In genomic region chr2:28398101-28398834, GRCh38 we compare ENCODE assay signal across 10 cellular contexts. TPM values are rescaled to one million over a fixed set of nuclear protein-coding genes. Genes with fewer than 3 reads are reported as not detected.
DNase-seq lines count a peak whose midpoint lies in the region; ATAC-seq, FAIRE-seq and TF ChIP-seq lines count a peak whose summit lies in the region.
"Had no signal": no experiment of that assay in that cellular context is flagged by ENCODE, and none has a peak within 500 bp of the region (broad histone marks: within the 10 kb centered on the region; RNA-seq: fewer than 3 reads in every experiment).

No MANE protein-coding gene starts in this region.

- TF ChIP-seq CTCF in AG09309 (IDR thresholded peaks at IDR 0.05; ENCODE audit: control insufficient read depth, insufficient read depth, low read depth, low read length, missing control alignments) = no peak
- no peak for TF ChIP-seq CTCF in Panc1 (IDR thresholded peaks at IDR 0.05)
- no peak for TF ChIP-seq CTCF in endothelial cell of umbilical vein (IDR thresholded peaks at IDR 0.05; ENCODE audit: extremely low read depth in 1 of 2, insufficient read depth in 1 of 2, low read depth in 1 of 2, low read length in 2 of 2)
- TF ChIP-seq CTCF in neutrophil (IDR thresholded peaks at IDR 0.05) = no peak
- TF ChIP-seq CTCF in neural progenitor cell (IDR thresholded peaks at IDR 0.05) = no peak

- H3K4me1 ChIP-seq in Panc1 (ENCODE audit: control insufficient read depth, insufficient read depth, low read length) (peaks cover 44% of the 10 kb centered on the region), endothelial cell of umbilical vein (ENCODE audit: control insufficient read depth, extremely low read depth, insufficient read depth, low read length) (peaks cover 49% of the 10 kb centered on the region), neutrophil (ENCODE audit: control insufficient read depth in 1 of 2, insufficient read depth in 1 of 2, low read depth in 1 of 2, low read length in 1 of 2) (peaks cover 59 to 65% of the 10 kb centered on the region in 2 experiments), neural progenitor cell (peaks cover 20% of the 10 kb centered on the region)

- DNase-seq in AG09309 (ENCODE audit: low read depth) (no peak), Panc1 (ENCODE audit: low read depth, low spot score) (no peak), endothelial cell of umbilical vein (ENCODE audit: low read depth, low spot score) (no peak), neural progenitor cell (ENCODE audit: low spot score) (no peak), NCI-H1417 treated with DMSO at 0.1 percent for 48 hours (lab: John Stamatoyannopoulos, UW) (no peak), NCI-H748 (lab: John Stamatoyannopoulos, UW; ENCODE audit: unreplicated experiment) (no peak)
- DNase-seq: NCI-H82 had no signal

- H3K36me3 Mint-ChIP-seq in neural progenitor cell = peaks cover 2% of the 10 kb centered on the region

- BruUV-seq in Panc1 (replicated peaks; lab: Mats Ljungman, UMichigan) (no TSS peak), endothelial cell of umbilical vein (replicated peaks; lab: Mats Ljungman, UMichigan) (no TSS peak)

- H3K4me2 ChIP-seq in endothelial cell of umbilical vein (ENCODE audit: insufficient read depth, low read length) (peak overlapping the region; percentile 96), neural progenitor cell (no peak overlapping the region)

- H3K9ac ChIP-seq in endothelial cell of umbilical vein (replicated peaks; ENCODE audit: extremely low read depth, insufficient read depth, low read length) = peak overlapping the region; percentile 99
- H3K9ac ChIP-seq in neural progenitor cell = no peak overlapping the region

- no peak for FAIRE-seq in endothelial cell of umbilical vein (lab: Jason Lieb, UNC)

- H3K9me3 Mint-ChIP-seq in neural progenitor cell = no peaks in the 10 kb centered on the region
- H3K9me3 Mint-ChIP-seq: activated naive CD4-positive, alpha-beta T cell treated with anti-CD3 and anti-CD28 coated beads, Interleukin-2, amount 50 U/mL, for 72 hours had no signal

- H3K27me3 ChIP-seq in Panc1 (ENCODE audit: control insufficient read depth, insufficient read depth, low read length) (no peaks in the 10 kb centered on the region), endothelial cell of umbilical vein (ENCODE audit: control insufficient read depth in 2 of 2, insufficient read depth in 2 of 2, low read length in 2 of 2) (no peaks in the 10 kb centered on the region), neutrophil (no peaks in the 10 kb centered on the region), neural progenitor cell (peaks cover 29% of the 10 kb centered on the region)

- H3K9me1 ChIP-seq in endothelial cell of umbilical vein (replicated peaks; ENCODE audit: control insufficient read depth, extremely low read depth, insufficient read depth, low read length) = no peaks in the 10 kb centered on the region

- no peak overlapping the region for H3K27ac Mint-ChIP-seq in neural progenitor cell

- no peak overlapping the region for H2AFZ ChIP-seq in endothelial cell of umbilical vein (ENCODE audit: low read depth, low read length)
- no peak overlapping the region for H2AFZ ChIP-seq in neural progenitor cell (replicated peaks)

- dilution Hi-C loops in endothelial cell of umbilical vein (cut with MboI; ENCODE audit: extremely low pct_ligation_motif_present, low sequenced_read_pairs) = no loop called here

- peaks cover 26% of the 10 kb centered on the region for H3K4me1 Mint-ChIP-seq in neural progenitor cell

- H3K79me2 ChIP-seq in endothelial cell of umbilical vein (ENCODE audit: control insufficient read depth, insufficient read depth, low read length) (peaks cover 99% of the 10 kb centered on the region), neural progenitor cell (ENCODE audit: low read depth) (no peaks in the 10 kb centered on the region)

- POLR2A ChIA-PET in Panc1 (lab: Charles Lee) = no interaction called here
- POLR2A ChIA-PET in endothelial cell of umbilical vein (lab: Charles Lee) = no interaction called here

- H3K36me3 ChIP-seq in Panc1 (ENCODE audit: control insufficient read depth, insufficient read depth, low read length) (peaks cover 4% of the 10 kb centered on the region), endothelial cell of umbilical vein (ENCODE audit: control insufficient read depth in 2 of 2, extremely low read depth in 1 of 2, insufficient read depth in 2 of 2, low read length in 2 of 2) (peaks cover 9 to 13% of the 10 kb centered on the region in 2 experiments), neutrophil (peaks cover 52% of the 10 kb centered on the region), neural progenitor cell (no peaks in the 10 kb centered on the region)

- in situ Hi-C loops in Panc1 (cut with HindIII; ENCODE audit: low pct_unique_long_range_greater_than_20kb, low sequenced_read_pairs) = no loop called here

- peaks cover 7% of the 10 kb centered on the region for H3K27me3 Mint-ChIP-seq in neural progenitor cell (ENCODE audit: insufficient read depth, low read depth)

- no peak for ATAC-seq in Panc1
- ATAC-seq in GM21529 (IDR thresholded peaks at IDR 0.05; ENCODE audit: unreplicated experiment) = no peak

- H3K9me3 ChIP-seq in Panc1 (ENCODE audit: control insufficient read depth, insufficient read depth, low read depth, low read length) (no peaks in the 10 kb centered on the region), endothelial cell of umbilical vein (replicated peaks; ENCODE audit: control insufficient read depth, insufficient read depth, low read length) (no peaks in the 10 kb centered on the region), neutrophil (no peaks in the 10 kb centered on the region), neural progenitor cell (ENCODE audit: low read depth) (no peaks in the 10 kb centered on the region)

- H3K27ac ChIP-seq in Panc1 (ENCODE audit: low read length) (peak overlapping the region; percentile 29; the same call in 1 of the 2 replicates), endothelial cell of umbilical vein (ENCODE audit: insufficient read depth, low read depth, low read length) (peak overlapping the region; percentile 99), neutrophil (peak overlapping the region; percentile 100), neural progenitor cell (no peak overlapping the region)

- H3F3A ChIP-seq in neural progenitor cell (ENCODE audit: low read depth) = peaks cover 16% of the 10 kb centered on the region

- intact Hi-C loops in Panc1 (cut with micrococcal nuclease; ENCODE audit: unreplicated experiment) = loop anchor here (5.0 to 10.0 kb wide), 3 partner anchors 243 to 696 kb away; no protein-coding TSS in a partner anchor
- intact Hi-C loops in endothelial cell of umbilical vein (cut with micrococcal nuclease) = loop anchor here (1.0 kb wide), 1 partner anchor 8 kb away; no protein-coding TSS in a partner anchor

- no peak for TF ChIP-seq POLR2A in endothelial cell of umbilical vein (IDR thresholded peaks at IDR 0.05; ENCODE audit: low read depth, low read length)

- H4K20me1 ChIP-seq in endothelial cell of umbilical vein (replicated peaks; ENCODE audit: control insufficient read depth, extremely low read depth, insufficient read depth, low read length) (peaks cover 2% of the 10 kb centered on the region), neural progenitor cell (ENCODE audit: low read depth) (peaks cover 10% of the 10 kb centered on the region)

- no peak overlapping the region for H3K4me3 Mint-ChIP-seq in neural progenitor cell

- H3K4me3 ChIP-seq in AG09309 (ENCODE audit: control insufficient read depth, low read depth, low read length) (peak overlapping the region; percentile 93), Panc1 (ENCODE audit: low read depth in 2 of 2, low read length in 2 of 2) (no peak overlapping the region), endothelial cell of umbilical vein (replicated peaks in 1 of 3; ENCODE audit: insufficient read depth in 1 of 3, low read depth in 1 of 3, low read length in 3 of 3) (peak overlapping the region in 1 of 3 experiments; percentile 97), neutrophil (ENCODE audit: low read depth in 1 of 2, low read length in 1 of 2) (peak overlapping the region; percentile 88 to 89), neural progenitor cell (no peak overlapping the region)

- CTCF ChIA-PET in Panc1 (lab: Charles Lee) = no interaction called here
- CTCF ChIA-PET in endothelial cell of umbilical vein (lab: Charles Lee) = interaction anchor here (1.4 kb wide), 1 partner anchor 10 kb away, joined by 3 read pairs; no protein-coding TSS in a partner anchor

TF ChIP-seq in endothelial cell of umbilical vein, 7 proteins besides CTCF, POLR2A, EP300 and RAD21:
- TF ChIP-seq MAX (IDR thresholded peaks at IDR 0.05; ENCODE audit: insufficient read depth, insufficient read length) = no peak
- TF ChIP-seq MYC (IDR thresholded peaks at IDR 0.05; ENCODE audit: low read depth, low read length) = no peak
- TF ChIP-seq FOS (IDR thresholded peaks at IDR 0.05; ENCODE audit: borderline replicate concordance, insufficient read depth, low read length) = no peak
- no peak for TF ChIP-seq GATA2 (IDR thresholded peaks at IDR 0.05; ENCODE audit: insufficient read depth, insufficient read length, low read depth, low read length)
- TF ChIP-seq JUN (IDR thresholded peaks at IDR 0.05; ENCODE audit: borderline replicate concordance, insufficient read depth, insufficient read length, low read depth) = no peak
- TF ChIP-seq EZH2 (IDR thresholded peaks at IDR 0.05; ENCODE audit: borderline replicate concordance, low read depth, low read length, severe bottlenecking) = no peak
- no peak for TF ChIP-seq POLR2AphosphoS5 (IDR thresholded peaks at IDR 0.05; ENCODE audit: insufficient read depth, low read depth, low read length)
TF ChIP-seq in endothelial cell of umbilical vein: peak in this region for 0.

RNA-seq across cellular contexts. Expression of gene FOSL2, which starts 5.6 kb away (rescaled TPM):
- total RNA-seq in Panc1 (2021; ENCODE audit: unreplicated experiment) (29.0 TPM), endothelial cell of umbilical vein (83.7 and 85.3 TPM in 2 replicates), neural progenitor cell (ENCODE audit: low replicate concordance) (1.3 and 3.7 TPM in 2 replicates)
- polyA plus RNA-seq in Panc1 (2012; ENCODE audit: insufficient read length) = 34.9 TPM
- 43.9 and 45.2 TPM in 2 replicates for polyA plus RNA-seq in endothelial cell of umbilical vein
- 36.0 and 46.5 TPM in 2 replicates for polyA plus RNA-seq in endothelial cell of umbilical vein (2011; cell fraction: cytosol; rRNA removed)
- 94.5 and 112 TPM in 2 replicates for polyA plus RNA-seq in endothelial cell of umbilical vein (2011; cell fraction: nucleus; rRNA removed)
- polyA plus RNA-seq in endothelial cell of umbilical vein (2012) = 45.7 and 56.4 TPM in 2 replicates
- polyA minus RNA-seq in endothelial cell of umbilical vein = 94.9 and 98.0 TPM in 2 replicates
- polyA minus RNA-seq in endothelial cell of umbilical vein (2011; cell fraction: cytosol; rRNA and poly(A)+ RNA removed) = 59.2 TPM
- 84.0 and 105 TPM in 2 replicates for polyA minus RNA-seq in endothelial cell of umbilical vein (2011; cell fraction: nucleus; rRNA and poly(A)+ RNA removed)

Comparison
In these comparisons a context has a peak if more than half of its experiments do, and no peak if none do; other contexts are left out.
1. H3K4me3 ChIP-seq: peak in AG09309 (single experiment) and neutrophil (2 of 2); none in Panc1 (0 of 2) and neural progenitor cell (single experiment).